Comparison of ENCODE assay signal across 12 cellular contexts in the genomic region with DNA sequence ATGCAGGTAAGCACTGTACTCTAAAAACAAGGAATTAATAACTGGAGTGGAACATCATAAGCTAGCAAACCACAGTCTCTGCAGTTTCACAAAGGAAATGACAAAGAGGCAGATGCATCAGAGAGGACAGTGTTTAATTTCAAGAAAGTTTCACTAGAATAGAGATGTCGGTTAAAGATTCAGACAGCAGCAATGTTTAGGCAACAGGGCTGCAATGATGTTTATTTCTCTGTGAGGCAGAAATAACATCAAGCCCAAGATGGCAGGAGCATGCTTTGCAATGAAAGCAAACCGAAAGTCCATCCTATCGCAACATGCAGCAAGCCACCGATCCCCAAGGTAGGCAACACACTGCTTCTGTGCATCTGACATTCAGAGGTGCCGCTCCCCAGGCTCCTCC.
DNase-seq lines count a peak whose midpoint lies in the region; ATAC-seq and TF ChIP-seq lines count a peak whose summit lies in the region.
"Had no signal": no experiment of that assay in that cellular context is flagged by ENCODE, and none has a peak within 500 bp of the region (broad histone marks: within the 10 kb centered on the region; RNA-seq: fewer than 3 reads in every experiment).

No MANE protein-coding gene starts in this region.

- H3K9ac ChIP-seq in mammary epithelial cell (ENCODE audit: insufficient read depth, low read length) = no peak overlapping the region

- no peaks in the 10 kb centered on the region for H3K36me3 Mint-ChIP-seq in activated T-cell treated with anti-CD3 and anti-CD28 coated beads, Interleukin-2, amount 50 U/mL, for 72 hours (ENCODE audit: insufficient read depth in 2 of 2)

- TF ChIP-seq CTCF in mammary epithelial cell (conservative IDR thresholded peaks at IDR 0.05 in 1 of 2, IDR thresholded peaks at IDR 0.05 in 1 of 2; ENCODE audit: extremely low read depth in 1 of 2, insufficient read depth in 1 of 2, low read depth in 1 of 2, low read length in 2 of 2) = no peak

- no peaks in the 10 kb centered on the region for H3K36me3 ChIP-seq in mammary epithelial cell (ENCODE audit: insufficient read depth, low read length)

- intact Hi-C loops in mammary epithelial cell (cut with micrococcal nuclease) = no loop called here
- intact Hi-C loops in Right ventricle myocardium superior (cut with DNase I) = no loop called here

- no peaks in the 10 kb centered on the region for H3K79me2 ChIP-seq in mammary epithelial cell (ENCODE audit: insufficient read depth, low read length)

- H4K20me1 ChIP-seq in mammary epithelial cell (ENCODE audit: insufficient read depth, low read length) = no peaks in the 10 kb centered on the region

- H3K4me3 ChIP-seq in mammary epithelial cell (replicated peaks in 1 of 3; ENCODE audit: insufficient read depth in 1 of 3, low read depth in 2 of 3, low read length in 3 of 3) = no peak overlapping the region
- H3K4me3 ChIP-seq: smooth muscle cell had no signal

- no peak overlapping the region for H3K27ac ChIP-seq in mammary epithelial cell (ENCODE audit: insufficient read depth, low read depth, low read length)

- H3K4me1 ChIP-seq in mammary epithelial cell (ENCODE audit: insufficient read depth, low read length) = peaks cover 14% of the 10 kb centered on the region

- H2AFZ ChIP-seq in mammary epithelial cell (ENCODE audit: low read depth, low read length) = no peak overlapping the region

- ATAC-seq in activated T-cell treated with anti-CD3 and anti-CD28 coated beads, Interleukin-2, amount 50 U/mL, for 72 hours (replicated peaks in 1 of 2) = peak; percentile 56 to 94
- ATAC-seq in GM21825 (IDR thresholded peaks at IDR 0.05; ENCODE audit: unreplicated experiment) (peak; percentile 65), HG03575 (IDR thresholded peaks at IDR 0.05; ENCODE audit: extremely low read depth, insufficient number of reproducible peaks, low FRiP score, unreplicated experiment) (peak; percentile 47), GM19035 (IDR thresholded peaks at IDR 0.05; ENCODE audit: unreplicated experiment) (no peak), Right ventricle myocardium superior (ENCODE audit: poor library complexity) (no peak)

- in situ Hi-C loops in mammary epithelial cell (cut with MboI; ENCODE audit: low sequenced_read_pairs in 2 of 2) = no loop called here

- dilution Hi-C loops in mammary epithelial cell (cut with HindIII; ENCODE audit: low sequenced_read_pairs) = no loop called here

- no TSS peak for BruUV-seq in mammary epithelial cell (replicated peaks; lab: Mats Ljungman, UMichigan)

- H3K27me3 Mint-ChIP-seq in activated T-cell treated with anti-CD3 and anti-CD28 coated beads, Interleukin-2, amount 50 U/mL, for 72 hours (ENCODE audit: low read depth) = no peaks in the 10 kb centered on the region

- CTCF ChIA-PET in mammary epithelial cell (lab: Charles Lee; ENCODE audit: low non-redundant PET) = no interaction called here

- no peaks in the 10 kb centered on the region for H3K4me1 Mint-ChIP-seq in activated T-cell treated with anti-CD3 and anti-CD28 coated beads, Interleukin-2, amount 50 U/mL, for 72 hours (ENCODE audit: low read depth)

- H3K9me3 Mint-ChIP-seq in activated T-cell treated with anti-CD3 and anti-CD28 coated beads, Interleukin-2, amount 50 U/mL, for 72 hours = no peaks in the 10 kb centered on the region
- H3K9me3 Mint-ChIP-seq: nephron had no signal

- no peak overlapping the region for H3K4me2 ChIP-seq in mammary epithelial cell (ENCODE audit: insufficient read depth, low read depth, low read length)
- H3K4me2 ChIP-seq: smooth muscle cell had no signal

- no peaks in the 10 kb centered on the region for H3K27me3 ChIP-seq in mammary epithelial cell (ENCODE audit: insufficient read depth, low read length)

- DNase-seq in activated T-cell treated with anti-CD3 and anti-CD28 coated beads, Interleukin-2, amount 50 U/mL, for 72 hours = peak in 1 of 2 donors; percentile 2
- DNase-seq in activated T-cell treated with anti-CD3 and anti-CD28 coated beads, Interleukin-2, amount 50 U/mL, for 1 hour = no peak
- DNase-seq in mammary epithelial cell (no peak), ecto neural progenitor cell (ENCODE audit: low spot score) (no peak), Right ventricle myocardium superior (no peak)
- DNase-seq: activated naive CD4-positive, alpha-beta T cell; NCI-H510A had no signal

- no peak overlapping the region for H3K27ac Mint-ChIP-seq in activated T-cell treated with anti-CD3 and anti-CD28 coated beads, Interleukin-2, amount 50 U/mL, for 72 hours
- H3K27ac Mint-ChIP-seq: nephron had no signal

- no peaks in the 10 kb centered on the region for H3K9me3 ChIP-seq in mammary epithelial cell (replicated peaks; ENCODE audit: insufficient read depth, low read length)

- peak overlapping the region in 1 of 2 donors; percentile 64 for H3K4me3 Mint-ChIP-seq in activated T-cell treated with anti-CD3 and anti-CD28 coated beads, Interleukin-2, amount 50 U/mL, for 72 hours
- H3K4me3 Mint-ChIP-seq: nephron had no signal

- WGBS in mammary epithelial cell (ENCODE audit: low coverage, missing lambda C conversion rate) = 82% methylated on average over 5 of the region's 5 CpGs

Comparison
In these comparisons a context has a peak if more than half of its experiments do, and no peak if none do; other contexts are left out.
1. ATAC-seq: peak in activated T-cell treated with anti-CD3 and anti-CD28 coated beads, Interleukin-2, amount 50 U/mL, for 72 hours (2 of 2), GM21825 (single experiment) and HG03575 (single experiment); none in GM19035 (single experiment) and Right ventricle myocardium superior (single experiment).